Comparison of ENCODE assay signal across 19 cellular contexts in genomic region chr17:56440391-56440790, GRCh38.
DNase-seq lines count a peak whose midpoint lies in the region; ATAC-seq and TF ChIP-seq lines count a peak whose summit lies in the region.
"Had no signal": no experiment of that assay in that cellular context is flagged by ENCODE, and none has a peak within 500 bp of the region (broad histone marks: within the 10 kb centered on the region; RNA-seq: fewer than 3 reads in every experiment).

No MANE protein-coding gene starts in this region.

- H4K20me1 ChIP-seq in fibroblast of lung (ENCODE audit: control insufficient read depth, extremely low read depth, insufficient read depth, low read length) (no peaks in the 10 kb centered on the region), SK-N-SH (ENCODE audit: insufficient read depth) (no peaks in the 10 kb centered on the region)

- H3K79me2 ChIP-seq in fibroblast of lung (ENCODE audit: control insufficient read depth, insufficient read depth, low read length) = no peaks in the 10 kb centered on the region
- no peaks in the 10 kb centered on the region for H3K79me2 ChIP-seq in SK-N-SH (ENCODE audit: insufficient read depth)

- peaks cover 4% of the 10 kb centered on the region for H3K4me1 ChIP-seq in fibroblast of lung (ENCODE audit: control insufficient read depth, extremely low read depth, insufficient read depth, low read length)
- no peaks in the 10 kb centered on the region; a peak in 1 of 4 replicates for H3K4me1 ChIP-seq in SK-N-SH (ENCODE audit: control insufficient read depth in 1 of 2, insufficient read depth in 2 of 2, low read depth in 1 of 2, low read length in 1 of 2)
- H3K4me1 ChIP-seq: neural progenitor cell, right atrium auricular region had no signal

- H3K36me3 Mint-ChIP-seq in stimulated activated memory B cell treated with anti-CD40 and anti-IgM and Interleukin-4, amounts not matched to agents 10 μg/mL and 1 μg/mL and 100 μg/mL, for 72 hours = no peaks in the 10 kb centered on the region
- H3K36me3 Mint-ChIP-seq: activated CD4-positive, alpha-beta memory T cell treated with anti-CD3 and anti-CD28 coated beads for 36 hours; activated naive CD4-positive, alpha-beta T cell treated with anti-CD3 and anti-CD28 coated beads, Interleukin-2, amount 50 U/mL, for 72 hours; neural progenitor cell had no signal

- POLR2A ChIA-PET in RWPE1 (lab: Yijun Ruan, JAX; ENCODE audit: low non-redundant PET) = no interaction called here
- POLR2A ChIA-PET in SK-N-SH (lab: Yijun Ruan, JAX) = no interaction called here

- H3K4me3 ChIP-seq in fibroblast of lung (replicated peaks in 1 of 4; ENCODE audit: control extremely low read depth in 1 of 4, insufficient read depth in 1 of 4, low read depth in 3 of 4, low read length in 4 of 4) = no peak overlapping the region
- H3K4me3 ChIP-seq in SK-N-SH (ENCODE audit: low read depth in 2 of 2, low read length in 1 of 2) = no peak overlapping the region
- H3K4me3 ChIP-seq: K562, neural progenitor cell, right atrium auricular region had no signal

- no peak for TF ChIP-seq EP300 in SK-N-SH (IDR thresholded peaks at IDR 0.05; ENCODE audit: borderline replicate concordance in 1 of 2, low read depth in 1 of 2, low read length in 1 of 2)

- H3K27me3 ChIP-seq in fibroblast of lung (ENCODE audit: control insufficient read depth, insufficient read depth, low read length) (no peaks in the 10 kb centered on the region), SK-N-SH (ENCODE audit: insufficient read depth) (peaks cover 6% of the 10 kb centered on the region; the same call in 1 of the 2 replicates)
- H3K27me3 ChIP-seq: neural progenitor cell, right atrium auricular region had no signal

- no peak for ATAC-seq in HG02938 (IDR thresholded peaks at IDR 0.05; ENCODE audit: unreplicated experiment)
- no peak for ATAC-seq in stimulated activated memory B cell treated with anti-CD40 and anti-IgM and Interleukin-4, amounts not matched to agents 10 μg/mL and 1 μg/mL and 100 μg/mL, for 72 hours
- ATAC-seq: activated naive CD4-positive, alpha-beta T cell treated with anti-CD3 and anti-CD28 coated beads, Interleukin-2, amount 50 U/mL, for 72 hours; K562; PC-3 had no signal

- no peak for TF ChIP-seq CTCF in RWPE1 (conservative IDR thresholded peaks at IDR 0.05; ENCODE audit: low read depth)
- no peak for TF ChIP-seq CTCF in fibroblast of lung (conservative IDR thresholded peaks at IDR 0.05 in 1 of 2, IDR thresholded peaks at IDR 0.05 in 1 of 2; ENCODE audit: low read depth in 1 of 2, low read length in 2 of 2)
- no peak for TF ChIP-seq CTCF in SK-N-SH (IDR thresholded peaks at IDR 0.05)

- no peaks in the 10 kb centered on the region for H3K9me3 Mint-ChIP-seq in stimulated activated memory B cell treated with anti-CD40 and anti-IgM and Interleukin-4, amounts not matched to agents 10 μg/mL and 1 μg/mL and 100 μg/mL, for 72 hours
- H3K9me3 Mint-ChIP-seq: activated CD4-positive, alpha-beta memory T cell treated with anti-CD3 and anti-CD28 coated beads for 36 hours; activated naive CD4-positive, alpha-beta T cell treated with anti-CD3 and anti-CD28 coated beads, Interleukin-2, amount 50 U/mL, for 72 hours; activated T-cell treated with anti-CD3 and anti-CD28 coated beads, Interleukin-2, amount 50 U/mL, for 24 hours; neural progenitor cell had no signal

- H3K27ac ChIP-seq in RWPE1 = no peak overlapping the region
- H3K27ac ChIP-seq in fibroblast of lung (ENCODE audit: insufficient read depth, low read length) = no peak overlapping the region
- no peak overlapping the region for H3K27ac ChIP-seq in SK-N-SH (ENCODE audit: low read depth in 2 of 2, low read length in 1 of 2)
- H3K27ac ChIP-seq: neural progenitor cell, right atrium auricular region had no signal

- no peaks in the 10 kb centered on the region for H3K27me3 Mint-ChIP-seq in stimulated activated memory B cell treated with anti-CD40 and anti-IgM and Interleukin-4, amounts not matched to agents 10 μg/mL and 1 μg/mL and 100 μg/mL, for 72 hours

- H3K9ac ChIP-seq in fibroblast of lung (ENCODE audit: insufficient read depth, low read length) (no peak overlapping the region), SK-N-SH (no peak overlapping the region)
- H3K9ac ChIP-seq: neural progenitor cell had no signal

- no peaks in the 10 kb centered on the region for H3K4me1 Mint-ChIP-seq in stimulated activated memory B cell treated with anti-CD40 and anti-IgM and Interleukin-4, amounts not matched to agents 10 μg/mL and 1 μg/mL and 100 μg/mL, for 72 hours

- TF ChIP-seq RAD21 in SK-N-SH (IDR thresholded peaks at IDR 0.05; ENCODE audit: low read length) = no peak

- no peaks in the 10 kb centered on the region for H3K9me2 ChIP-seq in SK-N-SH

- H2AFZ ChIP-seq in fibroblast of lung (ENCODE audit: low read length) (peak overlapping the region; percentile 19), SK-N-SH (ENCODE audit: low read depth) (no peak overlapping the region)
- H2AFZ ChIP-seq: neural progenitor cell had no signal

- no peak overlapping the region for H3K27ac Mint-ChIP-seq in stimulated activated memory B cell treated with anti-CD40 and anti-IgM and Interleukin-4, amounts not matched to agents 10 μg/mL and 1 μg/mL and 100 μg/mL, for 72 hours
- H3K27ac Mint-ChIP-seq: activated CD4-positive, alpha-beta memory T cell treated with anti-CD3 and anti-CD28 coated beads for 36 hours; activated naive CD4-positive, alpha-beta T cell treated with anti-CD3 and anti-CD28 coated beads, Interleukin-2, amount 50 U/mL, for 72 hours; activated T-cell treated with anti-CD3 and anti-CD28 coated beads, Interleukin-2, amount 50 U/mL, for 24 hours; neural progenitor cell had no signal

- H3K36me3 ChIP-seq in fibroblast of lung (ENCODE audit: control insufficient read depth, insufficient read depth, low read length) = no peaks in the 10 kb centered on the region
- H3K36me3 ChIP-seq in SK-N-SH (replicated peaks in 1 of 2; ENCODE audit: control insufficient read depth in 1 of 2, insufficient read depth in 2 of 2, low read length in 1 of 2) = no peaks in the 10 kb centered on the region
- H3K36me3 ChIP-seq: neural progenitor cell, right atrium auricular region had no signal

- DNase-seq in COLO829 (ENCODE audit: low spot score) (peak; percentile 13), RWPE1 (ENCODE audit: low spot score) (peak; percentile 17), fibroblast of lung (ENCODE audit: low read depth in 2 of 2) (peak in 1 of 2 donors; percentile 54), renal cortical epithelial cell (ENCODE audit: low read depth) (peak; percentile 11), SK-N-SH (no peak), NCI-H2081 (lab: John Stamatoyannopoulos, UW) (no peak)
- DNase-seq: activated CD4-positive, alpha-beta memory T cell treated with anti-CD3 and anti-CD28 coated beads for 36 hours; activated T-cell treated with anti-CD3 and anti-CD28 coated beads, Interleukin-2, amount 50 U/mL, for 24 hours; AML-193; effector CD8-positive, alpha-beta T cell; NCI-H1105 treated with DMSO at 0.1 percent for 48 hours; PC-3; stimulated activated CD4-positive, alpha-beta T cell treated with anti-CD3 and anti-CD28 coated beads, Interleukin-1b, Interleukin-23, amount 100 ng/mL, for 48 hours had no signal

- H3F3A ChIP-seq in SK-N-SH (replicated peaks; ENCODE audit: insufficient read depth) = no peaks in the 10 kb centered on the region

- peak overlapping the region; percentile 61 for H3K4me2 ChIP-seq in fibroblast of lung (ENCODE audit: extremely low read depth, insufficient read depth, low read length)
- H3K4me2 ChIP-seq in SK-N-SH = no peak overlapping the region; the same call in 1 of the 2 replicates
- H3K4me2 ChIP-seq: neural progenitor cell had no signal

- no peaks in the 10 kb centered on the region for H3K9me3 ChIP-seq in fibroblast of lung (ENCODE audit: control insufficient read depth, insufficient read depth, low read depth, low read length)
- no peaks in the 10 kb centered on the region for H3K9me3 ChIP-seq in SK-N-SH
- H3K9me3 ChIP-seq: right atrium auricular region had no signal

- WGBS in SK-N-SH (ENCODE audit: low lambda C conversion rate) = 0% methylated on average over 2 of the region's 2 CpGs

- no peak overlapping the region for H3K4me3 Mint-ChIP-seq in stimulated activated memory B cell treated with anti-CD40 and anti-IgM and Interleukin-4, amounts not matched to agents 10 μg/mL and 1 μg/mL and 100 μg/mL, for 72 hours
- H3K4me3 Mint-ChIP-seq: activated CD4-positive, alpha-beta memory T cell treated with anti-CD3 and anti-CD28 coated beads for 36 hours; activated T-cell treated with anti-CD3 and anti-CD28 coated beads, Interleukin-2, amount 50 U/mL, for 24 hours; neural progenitor cell had no signal

- CTCF ChIA-PET in RWPE1 (lab: Yijun Ruan, JAX) = no interaction called here
- CTCF ChIA-PET in SK-N-SH (lab: Yijun Ruan, JAX) = no interaction called here

TF ChIP-seq in SK-N-SH, 30 proteins besides CTCF, POLR2A, EP300 and RAD21:
- TF ChIP-seq FOXM1 (IDR thresholded peaks at IDR 0.05; ENCODE audit: low read depth) = no peak
- TF ChIP-seq YY1 (IDR thresholded peaks at IDR 0.05; ENCODE audit: low read depth) = no peak
- no peak for TF ChIP-seq FOXJ3 (CRISPR knock-in tag; IDR thresholded peaks at IDR 0.05)
TF ChIP-seq in SK-N-SH: peak in this region for 0.

Comparison
In these comparisons a context has a peak if more than half of its experiments do, and no peak if none do; other contexts are left out.
1. DNase-seq: peak in COLO829 (single experiment), RWPE1 (single experiment) and renal cortical epithelial cell (single experiment); none in SK-N-SH (single experiment) and NCI-H2081 (0 of 2).